ENCODE assay signal across 16 cellular contexts in genomic region chr5:150022681-150023080, GRCh38. TPM values are rescaled to one million over a fixed set of nuclear protein-coding genes. Genes with fewer than 3 reads are reported as not detected.
DNase-seq lines count a peak whose midpoint lies in the region; ATAC-seq, FAIRE-seq and TF ChIP-seq lines count a peak whose summit lies in the region.
"Had no signal": no experiment of that assay in that cellular context is flagged by ENCODE, and none has a peak within 500 bp of the region (broad histone marks: within the 10 kb centered on the region; RNA-seq: fewer than 3 reads in every experiment).

No MANE protein-coding gene starts in this region.

- H3K36me3 ChIP-seq in astrocyte (ENCODE audit: insufficient read depth, low read length) (peaks cover 61% of the 10 kb centered on the region), iPS-20b (ENCODE audit: insufficient read depth, low read depth, low read length) (peaks cover 97% of the 10 kb centered on the region), thyroid gland (peaks cover 27 to 34% of the 10 kb centered on the region in 2 donors)

- no peak overlapping the region for H2AFZ ChIP-seq in astrocyte (ENCODE audit: low read depth, low read length)

- H3K4me3 ChIP-seq in astrocyte (ENCODE audit: insufficient read depth, low read depth, low read length) (peak overlapping the region; percentile 32), iPS-20b (ENCODE audit: low read length) (no peak overlapping the region), thyroid gland (replicated peaks in 1 of 3) (no peak overlapping the region)

- H3K27ac ChIP-seq in astrocyte (ENCODE audit: low read depth, low read length), result peak overlapping the region; percentile 79
- no peak overlapping the region for H3K27ac ChIP-seq in iPS-20b (ENCODE audit: low read length)
- H3K27ac ChIP-seq in thyroid gland, result peak overlapping the region; percentile 89 to 95 (median 92)

- H3K9me3 ChIP-seq in astrocyte (ENCODE audit: insufficient read depth, low read depth, low read length) (no peaks in the 10 kb centered on the region), iPS-20b (ENCODE audit: insufficient read depth, low read depth, low read length) (no peaks in the 10 kb centered on the region), thyroid gland (no peaks in the 10 kb centered on the region)

- 15 to 32% methylated on average over 2 of the region's 2 CpGs for WGBS in thyroid gland, 2 donors

- peak; percentile 1 for DNase-seq in DMS79 treated with DMSO at 0.1 percent for 48 hours (lab: John Stamatoyannopoulos, UW)
- no peak for DNase-seq in DMS79 (lab: John Stamatoyannopoulos, UW)
- DNase-seq in astrocyte (ENCODE audit: low read depth), result no peak
- peak; percentile 94 to 95 for DNase-seq in thyroid gland
- no peak for DNase-seq in HEK293T (ENCODE audit: extremely low spot score)
- DNase-seq: activated B cell treated with CpG ODN at 0.5 μM for 24 hours; left colon; NCI-H1417; NCI-H748 treated with DMSO at 0.1 percent for 48 hours; stimulated activated CD4-positive, alpha-beta T cell treated with anti-CD3 and anti-CD28 coated beads, Interleukin-4, amount 100 ng/mL, for 24 hours; stimulated activated naive CD8-positive, alpha-beta T cell treated with anti-CD3 and anti-CD28 coated beads, Interleukin-15, amount 100 ng/mL, for 72 hours had no signal

- H3K9me3 Mint-ChIP-seq in astrocyte (ENCODE audit: unreplicated experiment), result no peaks in the 10 kb centered on the region
- H3K9me3 Mint-ChIP-seq: activated B cell treated with CpG ODN at 0.5 μM for 24 hours; stimulated activated naive CD8-positive, alpha-beta T cell treated with anti-CD3 and anti-CD28 coated beads, Interleukin-15, amount 100 ng/mL, for 72 hours had no signal

- H3K4me1 ChIP-seq in astrocyte (ENCODE audit: insufficient read depth, low read length) (peaks cover 32% of the 10 kb centered on the region), iPS-20b (ENCODE audit: insufficient read depth, low read length) (peaks cover 7% of the 10 kb centered on the region; the same call in 1 of the 2 replicates), thyroid gland (peaks cover 25 to 34% of the 10 kb centered on the region in 2 donors)

- H3K4me3 Mint-ChIP-seq in astrocyte (ENCODE audit: unreplicated experiment), result no peak overlapping the region
- H3K4me3 Mint-ChIP-seq: activated B cell treated with CpG ODN at 0.5 μM for 24 hours; stimulated activated naive CD8-positive, alpha-beta T cell treated with anti-CD3 and anti-CD28 coated beads, Interleukin-15, amount 100 ng/mL, for 72 hours had no signal

- H3K4me2 ChIP-seq in astrocyte (ENCODE audit: low read length), result peak overlapping the region; percentile 80

- no peak for FAIRE-seq in astrocyte (lab: Jason Lieb, UNC)
- FAIRE-seq: A204.1, HTR-8/SVneo had no signal

- CTCF ChIA-PET in HEK293T (lab: Yijun Ruan, JAX), result no interaction called here

- peaks cover 22% of the 10 kb centered on the region for H3K36me3 Mint-ChIP-seq in astrocyte (ENCODE audit: low read depth, unreplicated experiment)

- no peak overlapping the region for H3K27ac Mint-ChIP-seq in astrocyte (ENCODE audit: unreplicated experiment)
- H3K27ac Mint-ChIP-seq: activated B cell treated with CpG ODN at 0.5 μM for 24 hours had no signal

- peaks cover 36% of the 10 kb centered on the region for H3K4me1 Mint-ChIP-seq in astrocyte (ENCODE audit: low read depth, unreplicated experiment)
- H3K4me1 Mint-ChIP-seq: activated B cell treated with CpG ODN at 0.5 μM for 24 hours had no signal

- ATAC-seq in GM19395 (IDR thresholded peaks at IDR 0.05; ENCODE audit: unreplicated experiment) (no peak), HG03439 (IDR thresholded peaks at IDR 0.05; ENCODE audit: unreplicated experiment) (no peak)
- ATAC-seq: left colon; stimulated activated naive CD8-positive, alpha-beta T cell treated with anti-CD3 and anti-CD28 coated beads, Interleukin-15, amount 100 ng/mL, for 72 hours had no signal

- H3K27me3 ChIP-seq in astrocyte (ENCODE audit: insufficient read depth, low read length) (no peaks in the 10 kb centered on the region), iPS-20b (ENCODE audit: insufficient read depth, low read length) (no peaks in the 10 kb centered on the region), thyroid gland (no peaks in the 10 kb centered on the region)

- TF ChIP-seq CTCF in astrocyte (IDR thresholded peaks at IDR 0.05; ENCODE audit: insufficient read depth, low read depth, low read length) (no peak), thyroid gland (IDR thresholded peaks at IDR 0.05) (no peak)

- no peaks in the 10 kb centered on the region for H3K27me3 Mint-ChIP-seq in astrocyte (ENCODE audit: low read depth, unreplicated experiment)
- H3K27me3 Mint-ChIP-seq: activated B cell treated with CpG ODN at 0.5 μM for 24 hours; stimulated activated naive CD8-positive, alpha-beta T cell treated with anti-CD3 and anti-CD28 coated beads, Interleukin-15, amount 100 ng/mL, for 72 hours had no signal

- peaks cover 3% of the 10 kb centered on the region for H4K20me1 ChIP-seq in astrocyte (ENCODE audit: insufficient read depth, low read length)

- H3K9ac ChIP-seq in astrocyte (ENCODE audit: low read length) (peak overlapping the region; percentile 67), iPS-20b (ENCODE audit: low read depth, low read length) (peak overlapping the region; percentile 0; the same call in 1 of the 2 replicates)

- H3K79me2 ChIP-seq in astrocyte (ENCODE audit: insufficient read depth, low read length), result peaks cover 20% of the 10 kb centered on the region

- TF ChIP-seq POLR2A in thyroid gland (IDR thresholded peaks at IDR 0.05), result no peak

- intact Hi-C loops in thyroid gland (cut with DNase I), result no loop called here

- POLR2A ChIA-PET in HEK293T (lab: Yijun Ruan, JAX), result no interaction called here

TF ChIP-seq in HEK293T, 16 proteins besides CTCF, POLR2A, EP300 and RAD21:
- no peak for TF ChIP-seq ZNF384 (IDR thresholded peaks at IDR 0.05)
- TF ChIP-seq ARNT (IDR thresholded peaks at IDR 0.05), result no peak
- no peak for TF ChIP-seq FOXK2 (IDR thresholded peaks at IDR 0.05)
- no peak for TF ChIP-seq LEF1 (IDR thresholded peaks at IDR 0.05; ENCODE audit: borderline replicate concordance)
- no peak for TF ChIP-seq HDGF (IDR thresholded peaks at IDR 0.05; ENCODE audit: borderline replicate concordance)
- TF ChIP-seq NFRKB (IDR thresholded peaks at IDR 0.05), result no peak
- TF ChIP-seq ELF4 (IDR thresholded peaks at IDR 0.05), result no peak
- no peak for TF ChIP-seq SUZ12 (IDR thresholded peaks at IDR 0.05)
- TF ChIP-seq CTBP1 (IDR thresholded peaks at IDR 0.05; ENCODE audit: borderline replicate concordance), result no peak
- no peak for TF ChIP-seq FOXM1 (IDR thresholded peaks at IDR 0.05; ENCODE audit: borderline replicate concordance)
- TF ChIP-seq FOXA1 (IDR thresholded peaks at IDR 0.05), result no peak
- TF ChIP-seq PKNOX1 (IDR thresholded peaks at IDR 0.05), result no peak
- no peak for TF ChIP-seq TARDBP (IDR thresholded peaks at IDR 0.05)
- no peak for TF ChIP-seq L3MBTL2 (conservative IDR thresholded peaks at IDR 0.05)
- no peak for TF ChIP-seq SP1 (IDR thresholded peaks at IDR 0.05)
- TF ChIP-seq BHLHE40 (IDR thresholded peaks at IDR 0.05; ENCODE audit: borderline replicate concordance), result no peak

RNA-seq across cellular contexts. Expression of gene HMGXB3, which starts 22.1 kb away (rescaled TPM):
- total RNA-seq in astrocyte (58.1 and 58.6 TPM in 2 replicates), thyroid gland (10 to 100 TPM; 35.5 to 70.2 (median 41.1) TPM)

RNA-seq across cellular contexts. Expression of gene TIGD6, which starts 22.2 kb away (rescaled TPM):
- total RNA-seq in astrocyte, result 5.5 and 6.2 TPM in 2 replicates
- 1 to 10 TPM; 6.4 to 7.9 (median 6.7) TPM for total RNA-seq in thyroid gland

Comparison
In these comparisons a context has a peak if more than half of its experiments do, and no peak if none do; other contexts are left out.
1. DNase-seq: peak in DMS79 treated with DMSO at 0.1 percent for 48 hours (single experiment) and thyroid gland (2 of 2); none in DMS79 (single experiment), astrocyte (single experiment) and HEK293T (single experiment).